ENCODE assay signal across 8 cellular contexts in the genomic region with DNA sequence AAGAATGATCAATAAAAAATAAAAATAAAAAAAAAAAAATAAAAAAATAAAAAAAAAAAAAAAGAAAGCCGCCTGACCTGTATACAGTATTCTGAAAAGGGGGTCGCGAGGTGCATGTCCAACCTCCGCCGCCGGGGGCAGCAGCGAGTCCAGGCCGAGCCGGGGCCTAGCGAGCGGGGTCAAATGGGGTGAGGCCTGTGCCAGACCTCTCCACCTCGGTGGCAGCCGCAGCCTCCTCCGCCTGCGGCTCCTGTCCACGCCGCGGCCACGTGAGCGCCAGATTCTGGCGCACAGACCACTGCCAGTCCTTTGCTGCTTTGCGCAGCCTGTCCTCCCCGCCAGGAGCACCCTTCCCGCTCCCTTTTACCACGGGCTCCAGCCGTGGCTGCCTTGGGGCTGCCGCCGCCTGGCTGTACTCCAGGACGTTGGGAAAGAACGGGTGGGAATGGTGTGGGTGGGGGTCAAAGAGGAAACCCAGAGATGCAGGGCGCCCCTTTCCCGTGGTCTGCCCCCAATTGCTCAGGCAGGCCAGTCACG. TPM values are rescaled to one million over a fixed set of nuclear protein-coding genes. Genes with fewer than 3 reads are reported as not detected.
DNase-seq lines count a peak whose midpoint lies in the region; ATAC-seq and TF ChIP-seq lines count a peak whose summit lies in the region.

No MANE protein-coding gene starts in this region.

- H3K27ac ChIP-seq in KOPT-K1 (ENCODE audit: low read depth, low read length, poor library complexity, severe bottlenecking) (peak overlapping the region; percentile 79), ascending aorta (peak overlapping the region; percentile 1 to 59), iPS DF 6.9 (ENCODE audit: low read length) (no peak overlapping the region)

- peak; percentile 77 to 91 (median 84) for TF ChIP-seq CTCF in ascending aorta (IDR thresholded peaks at IDR 0.05)

- WGBS in iPS DF 6.9 (ENCODE audit: insufficient coverage, insufficient read length), result no CpG with 5 or more reads among the region's 33 CpGs

- intact Hi-C loops in ascending aorta (cut with DNase I), result loop anchor here (5.0 kb wide), 1 partner anchor 77 kb away; a partner anchor contains a TSS

- peak overlapping the region; percentile 25 to 53 for H3K4me3 ChIP-seq in ascending aorta
- H3K4me3 ChIP-seq in iPS DF 6.9 (ENCODE audit: low read length), result no peak overlapping the region

- DNase-seq in NCI-H82 (lab: John Stamatoyannopoulos, UW), result peak; percentile 69
- no peak for DNase-seq in NCI-H82 treated with DMSO at 0.1 percent for 48 hours (lab: John Stamatoyannopoulos, UW; ENCODE audit: unreplicated experiment)
- DNase-seq in T-helper 9 cell, result peak; percentile 75
- DNase-seq in ascending aorta (ENCODE audit: low spot score in 2 of 2), result peak in 1 of 2 donors; percentile 93
- peak; percentile 50 for DNase-seq in iPS DF 6.9 (ENCODE audit: low read depth, low spot score)
- DNase-seq in stimulated activated CD4-positive, alpha-beta T cell treated with anti-CD3 and anti-CD28 coated beads, Interleukin-12 subunit alpha, Interleukin-12 subunit beta, amount 100 ng/mL, for 24 hours (ENCODE audit: low read depth in 2 of 2), result peak; percentile 56 to 83

- H3K27me3 ChIP-seq in ascending aorta (no peaks in the 10 kb centered on the region), iPS DF 6.9 (ENCODE audit: control insufficient read depth, insufficient read depth, low read length) (no peaks in the 10 kb centered on the region)

- H3K9me3 ChIP-seq in KOPT-K1 (ENCODE audit: insufficient read depth, low read length, poor library complexity, severe bottlenecking) (no peaks in the 10 kb centered on the region), ascending aorta (no peaks in the 10 kb centered on the region), iPS DF 6.9 (ENCODE audit: control insufficient read depth, insufficient read depth, low read length) (no peaks in the 10 kb centered on the region)

- H3K4me1 ChIP-seq in ascending aorta (peaks cover 9 to 17% of the 10 kb centered on the region in 2 donors), iPS DF 6.9 (ENCODE audit: control insufficient read depth, insufficient read depth, low read length) (peaks cover 4% of the 10 kb centered on the region)

- ATAC-seq in HG03039 (IDR thresholded peaks at IDR 0.05; ENCODE audit: unreplicated experiment), result no peak

- peaks cover 13% of the 10 kb centered on the region for H3K36me3 ChIP-seq in KOPT-K1 (ENCODE audit: insufficient read depth, low read length)
- peaks cover 12 to 13% of the 10 kb centered on the region in 2 donors for H3K36me3 ChIP-seq in ascending aorta
- H3K36me3 ChIP-seq in iPS DF 6.9 (ENCODE audit: control insufficient read depth, insufficient read depth, low read length), result no peaks in the 10 kb centered on the region; the same call in 1 of the 2 replicates

RNA-seq across cellular contexts. Expression of a gene that starts 2.4 kb away (rescaled TPM):
- total RNA-seq in ascending aorta, result 85.8 TPM

RNA-seq across cellular contexts. Expression of a gene that starts 11.1 kb away (rescaled TPM):
- 227 TPM for total RNA-seq in ascending aorta

RNA-seq across cellular contexts. Expression of a gene that starts 11.7 kb away (rescaled TPM):
- total RNA-seq in ascending aorta, result 113 TPM

RNA-seq across cellular contexts. Expression of a gene that starts 17.0 kb away (rescaled TPM):
- 7.5 TPM for total RNA-seq in ascending aorta

RNA-seq across cellular contexts. Expression of a gene that starts 29.8 kb away (rescaled TPM):
- not detected for total RNA-seq in ascending aorta
